Comparison of ENCODE assay signal across 29 cellular contexts in the genomic region with DNA sequence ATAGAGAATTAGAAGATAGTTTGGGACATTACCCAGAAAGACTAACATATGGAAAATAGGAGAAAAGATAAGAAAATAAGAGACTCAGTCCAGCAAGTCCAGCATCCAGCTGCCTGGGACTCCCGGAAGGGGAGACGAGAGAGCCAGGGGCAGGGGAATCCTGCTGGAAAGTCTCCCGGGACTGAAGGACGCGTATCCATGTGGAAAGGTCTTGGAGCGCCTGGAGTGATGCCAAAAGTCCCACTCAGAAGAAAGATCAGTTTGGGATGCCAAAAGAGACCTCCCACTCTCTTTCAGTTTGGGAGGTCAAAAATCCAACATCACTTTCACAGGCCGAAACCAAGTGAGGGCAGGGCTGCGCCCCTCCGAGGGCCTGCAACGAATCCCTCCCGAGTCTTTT.
"Had no signal": no experiment of that assay in that cellular context is flagged by ENCODE, and none has a peak within 500 bp of the region (broad histone marks: within the 10 kb centered on the region; RNA-seq: fewer than 3 reads in every experiment).

No MANE protein-coding gene starts in this region.

- H3K27ac Mint-ChIP-seq: activated CD8-positive, alpha-beta T cell treated with anti-CD3 and anti-CD28 coated beads for 36 hours; activated naive CD8-positive, alpha-beta T cell treated with anti-CD3 and anti-CD28 coated beads, Interleukin-2, amount 50 U/mL, for 24 hours; activated T-helper 1 cell treated with anti-CD3 and anti-CD28 coated beads, Interleukin-12 subunit alpha, Interleukin-12 subunit beta, Interleukin-2, Interleukin-4 antibody, amounts not matched to agents 30 ng/mL and 10 ng/mL and 1 ng/mL, durations not matched to agents 14 hours and 24 hours and 36 hours; effector memory CD8-positive, alpha-beta T cell; natural killer cell; stimulated activated memory B cell treated with anti-CD40 and anti-IgM and Interleukin-4, amounts not matched to agents 10 μg/mL and 1 μg/mL and 100 μg/mL, for 72 hours had no signal

- FAIRE-seq: keratinocyte, urothelium cell line had no signal

- H3K36me3 ChIP-seq: colonic mucosa, esophagus squamous epithelium, gastroesophageal sphincter, ovary, stomach, transverse colon had no signal

- H3K4me3 Mint-ChIP-seq: activated CD8-positive, alpha-beta T cell treated with anti-CD3 and anti-CD28 coated beads for 36 hours; activated naive CD8-positive, alpha-beta T cell treated with anti-CD3 and anti-CD28 coated beads, Interleukin-2, amount 50 U/mL, for 24 hours; activated T-helper 1 cell treated with anti-CD3 and anti-CD28 coated beads, Interleukin-12 subunit alpha, Interleukin-12 subunit beta, Interleukin-2, Interleukin-4 antibody, amounts not matched to agents 30 ng/mL and 10 ng/mL and 1 ng/mL, durations not matched to agents 14 hours and 24 hours and 36 hours; central memory CD8-positive, alpha-beta T cell; effector memory CD8-positive, alpha-beta T cell; natural killer cell; stimulated activated memory B cell treated with anti-CD40 and anti-IgM and Interleukin-4, amounts not matched to agents 10 μg/mL and 1 μg/mL and 100 μg/mL, for 72 hours; T-helper 17 cell had no signal

- H3K4me3 ChIP-seq: body of pancreas, colonic mucosa, dorsolateral prefrontal cortex, esophagus squamous epithelium, gastroesophageal sphincter, ovary, right lobe of liver, skin epidermis, stomach, transverse colon had no signal

- H3K27ac ChIP-seq: body of pancreas, colonic mucosa, gastroesophageal sphincter, ovary, stomach, transverse colon had no signal

- ATAC-seq: activated CD8-positive, alpha-beta T cell treated with anti-CD3 and anti-CD28 coated beads for 36 hours; activated naive CD8-positive, alpha-beta T cell treated with anti-CD3 and anti-CD28 coated beads, Interleukin-2, amount 50 U/mL, for 24 hours; effector memory CD8-positive, alpha-beta T cell; natural killer cell; stimulated activated memory B cell treated with anti-CD40 and anti-IgM and Interleukin-4, amounts not matched to agents 10 μg/mL and 1 μg/mL and 100 μg/mL, for 72 hours; T-helper 17 cell had no signal

- H3K36me3 Mint-ChIP-seq: natural killer cell; stimulated activated memory B cell treated with anti-CD40 and anti-IgM and Interleukin-4, amounts not matched to agents 10 μg/mL and 1 μg/mL and 100 μg/mL, for 72 hours had no signal

- H3K9me3 Mint-ChIP-seq: activated CD8-positive, alpha-beta T cell treated with anti-CD3 and anti-CD28 coated beads for 36 hours; activated naive CD8-positive, alpha-beta T cell treated with anti-CD3 and anti-CD28 coated beads, Interleukin-2, amount 50 U/mL, for 24 hours; activated T-helper 1 cell treated with anti-CD3 and anti-CD28 coated beads, Interleukin-12 subunit alpha, Interleukin-12 subunit beta, Interleukin-2, Interleukin-4 antibody, amounts not matched to agents 30 ng/mL and 10 ng/mL and 1 ng/mL, durations not matched to agents 14 hours and 24 hours and 36 hours; central memory CD8-positive, alpha-beta T cell; effector memory CD8-positive, alpha-beta T cell; natural killer cell; stimulated activated memory B cell treated with anti-CD40 and anti-IgM and Interleukin-4, amounts not matched to agents 10 μg/mL and 1 μg/mL and 100 μg/mL, for 72 hours had no signal

- H3K4me1 ChIP-seq: colonic mucosa had no signal

- DNase-seq: activated CD4-positive, alpha-beta T cell treated with anti-CD3 and anti-CD28 coated beads for 4 hours; activated CD4-positive, CD25-positive, alpha-beta regulatory T cell; activated CD8-positive, alpha-beta T cell treated with anti-CD3 and anti-CD28 coated beads for 36 hours; activated gamma-delta T cell; activated naive CD4-positive, alpha-beta T cell treated with anti-CD3 and anti-CD28 coated beads, Interleukin-2, amount 50 U/mL, for 16 hours; activated naive CD8-positive, alpha-beta T cell treated with anti-CD3 and anti-CD28 coated beads, Interleukin-2, amount 50 U/mL, for 24 hours; colonic mucosa; dorsolateral prefrontal cortex; effector memory CD8-positive, alpha-beta T cell; esophagus squamous epithelium; head of caudate nucleus; mammary epithelial cell; midbrain; natural killer cell; right lobe of liver; stimulated activated CD4-positive, alpha-beta T cell treated with anti-CD3 and anti-CD28 coated beads, Interleukin-15, amount 100 ng/mL, for 24 hours; SW 1271; T-helper 17 cell; transverse colon had no signal

- H3K27me3 Mint-ChIP-seq: activated CD8-positive, alpha-beta T cell treated with anti-CD3 and anti-CD28 coated beads for 36 hours; central memory CD8-positive, alpha-beta T cell had no signal

- H3K4me1 Mint-ChIP-seq: central memory CD8-positive, alpha-beta T cell; natural killer cell had no signal

- H3K27me3 ChIP-seq: body of pancreas, colonic mucosa, dorsolateral prefrontal cortex, esophagus squamous epithelium, gastroesophageal sphincter, ovary, right lobe of liver, stomach, transverse colon had no signal

- H3K9me3 ChIP-seq: body of pancreas, colonic mucosa, esophagus squamous epithelium, gastroesophageal sphincter, ovary, right lobe of liver, stomach, transverse colon had no signal
